ENCODE assay signal across 8 cellular contexts in genomic region chr15:90004671-90005070, GRCh38. TPM values are rescaled to one million over a fixed set of nuclear protein-coding genes. Genes with fewer than 3 reads are reported as not detected.
DNase-seq lines count a peak whose midpoint lies in the region; FAIRE-seq and TF ChIP-seq lines count a peak whose summit lies in the region.

No MANE protein-coding gene starts in this region.

- TF ChIP-seq POLR2A in H54 (IDR thresholded peaks at IDR 0.05; ENCODE audit: low read depth, low read length) = no peak

- DNase-seq in H54 (ENCODE audit: insufficient read length, low spot score) (peak; percentile 82), SKM-1 treated with dmso at 0.1 percent for 144 hours (lab: John Stamatoyannopoulos, UW; ENCODE audit: unreplicated experiment) (peak; percentile 90), fibroblast of mammary gland (ENCODE audit: low read depth) (peak; percentile 99), posterior vena cava (ENCODE audit: low spot score) (peak; percentile 84), NCI-H345 (lab: John Stamatoyannopoulos, UW) (no peak), NCI-H69 (lab: John Stamatoyannopoulos, UW) (no peak), KG1 (lab: John Stamatoyannopoulos, UW) (no peak), LoVo (ENCODE audit: low spot score) (no peak)

- FAIRE-seq in H54 (lab: Jason Lieb, UNC) = no peak

- intact Hi-C loops in posterior vena cava (cut with DNase I) = loop anchor here (5.0 to 10.0 kb wide), 3 partner anchors 60 to 220 kb away; no protein-coding TSS in a partner anchor

- TF ChIP-seq CTCF in fibroblast of mammary gland (conservative IDR thresholded peaks at IDR 0.05; ENCODE audit: control insufficient read depth, insufficient read depth, low read depth, low read length) = no peak

- peak overlapping the region; percentile 24 for H3K4me3 ChIP-seq in fibroblast of mammary gland (ENCODE audit: control insufficient read depth, low read depth, low read length)

RNA-seq across cellular contexts. Expression of gene ZNF710, which starts 3.5 kb away (rescaled TPM):
- 10 to 100 TPM; 11.6 to 13.3 TPM for total RNA-seq in posterior vena cava

Comparison
In these comparisons a context has a peak if more than half of its experiments do, and no peak if none do; other contexts are left out.
1. DNase-seq: peak in H54 (single experiment), SKM-1 treated with dmso at 0.1 percent for 144 hours (single experiment), fibroblast of mammary gland (single experiment) and posterior vena cava (single experiment); none in NCI-H345 (single experiment), NCI-H69 (single experiment), KG1 (single experiment) and LoVo (single experiment).